8 cellular contexts compared by ENCODE assay signal in genomic region chr7:76314042-76314721, GRCh38. TPM values are rescaled to one million over a fixed set of nuclear protein-coding genes. Genes with fewer than 3 reads are reported as not detected.
DNase-seq lines count a peak whose midpoint lies in the region; ATAC-seq and TF ChIP-seq lines count a peak whose summit lies in the region.

No MANE protein-coding gene starts in this region.

- ATAC-seq in GM21737 (IDR thresholded peaks at IDR 0.05; ENCODE audit: unreplicated experiment), result peak; percentile 44
- ATAC-seq in activated T-cell treated with anti-CD3 and anti-CD28 coated beads, Interleukin-2, amount 50 U/mL, for 4 hours, result peak; percentile 49 to 66

- no peaks in the 10 kb centered on the region for H3K36me3 Mint-ChIP-seq in activated T-cell treated with anti-CD3 and anti-CD28 coated beads, Interleukin-2, amount 50 U/mL, for 4 hours (ENCODE audit: insufficient read depth)
- no peaks in the 10 kb centered on the region for H3K36me3 Mint-ChIP-seq in nephron (ENCODE audit: low read depth)

- H3K27me3 Mint-ChIP-seq in activated T-cell treated with anti-CD3 and anti-CD28 coated beads, Interleukin-2, amount 50 U/mL, for 4 hours (ENCODE audit: low read depth), result no peaks in the 10 kb centered on the region
- peaks cover 3% of the 10 kb centered on the region for H3K27me3 Mint-ChIP-seq in nephron (ENCODE audit: low read depth)

- DNase-seq in DMS 273 (lab: John Stamatoyannopoulos, UW; ENCODE audit: unreplicated experiment) (peak; percentile 97), fibroblast of gingiva (ENCODE audit: low read depth) (peak; percentile 87)
- DNase-seq in activated T-cell treated with anti-CD3 and anti-CD28 coated beads, Interleukin-2, amount 50 U/mL, for 4 hours, result peak; percentile 97
- peak; percentile 94 for DNase-seq in stimulated activated naive CD4-positive, alpha-beta T cell treated with Interleukin-2 at 50 U/mL for 16 hours (lab: John Stamatoyannopoulos, UW)

- no peaks in the 10 kb centered on the region for H3K9me3 Mint-ChIP-seq in activated T-cell treated with anti-CD3 and anti-CD28 coated beads, Interleukin-2, amount 50 U/mL, for 4 hours
- H3K9me3 Mint-ChIP-seq in nephron, result no peaks in the 10 kb centered on the region

- peak overlapping the region in 1 of 3 experiments; percentile 31 for H3K27ac Mint-ChIP-seq in nephron

- H3K4me3 Mint-ChIP-seq in activated T-cell treated with anti-CD3 and anti-CD28 coated beads, Interleukin-2, amount 50 U/mL, for 4 hours, result no peak overlapping the region
- peak overlapping the region in 1 of 3 experiments; percentile 44 for H3K4me3 Mint-ChIP-seq in nephron

- H3K4me1 Mint-ChIP-seq in activated T-cell treated with anti-CD3 and anti-CD28 coated beads, Interleukin-2, amount 50 U/mL, for 4 hours (ENCODE audit: low read depth), result peaks cover 22% of the 10 kb centered on the region
- peaks cover 23% of the 10 kb centered on the region for H3K4me1 Mint-ChIP-seq in nephron

- TF ChIP-seq CTCF in LNCAP (IDR thresholded peaks at IDR 0.05) (peak; percentile 100), nephron (IDR thresholded peaks at IDR 0.05; ENCODE audit: unreplicated experiment in 3 of 3) (peak; percentile 98 to 100 (median 99))

TF ChIP-seq in PFSK-1, 5 proteins besides CTCF, POLR2A, EP300 and RAD21:
- TF ChIP-seq POLR2AphosphoS5 (IDR thresholded peaks at IDR 0.05; ENCODE audit: low read depth, low read length) (no peak), SIN3A (IDR thresholded peaks at IDR 0.05; ENCODE audit: borderline replicate concordance, insufficient read depth, low read length) (no peak), TAF1 (IDR thresholded peaks at IDR 0.05; ENCODE audit: borderline replicate concordance, insufficient read depth, low read length) (no peak), FOXP2 (optimal IDR thresholded peaks at IDR 0.05; ENCODE audit: borderline replicate concordance, extremely low read depth, extremely low read length, insufficient read depth) (peak; percentile 94), REST (IDR thresholded peaks at IDR 0.05; ENCODE audit: insufficient read depth in 1 of 2, low read depth in 2 of 2, low read length in 2 of 2) (0 out of 4 replicates have a peak, but pooled peaks of 1 of the 2 experiments have one; percentile 60)
TF ChIP-seq in PFSK-1: peak in this region for 2.

RNA-seq across cellular contexts. Expression of gene HSPB1, which starts 11.7 kb away (rescaled TPM):
- polyA plus RNA-seq in PFSK-1 (2012; ENCODE audit: insufficient read length, low read depth), result 2,108 TPM
- 10 to 100 TPM; 50.3 to 57.0 (median 53.8) TPM for total RNA-seq in activated T-cell treated with anti-CD3 and anti-CD28 coated beads, Interleukin-2, amount 50 U/mL, for 4 hours

RNA-seq across cellular contexts. Expression of gene YWHAG, which starts 44.6 kb away (rescaled TPM):
- 108 TPM for polyA plus RNA-seq in PFSK-1 (2012; ENCODE audit: insufficient read length, low read depth)
- total RNA-seq in activated T-cell treated with anti-CD3 and anti-CD28 coated beads, Interleukin-2, amount 50 U/mL, for 4 hours, result 100 to 1,000 TPM; 164 to 173 (median 173) TPM

Comparison
In these comparisons a context has a peak if more than half of its experiments do, and no peak if none do; other contexts are left out.
1. Peak in every context shown above with its lines: DNase-seq and ATAC-seq.